In genomic region chr9:89746385-89747116, GRCh38 we compare ENCODE assay signal across 14 cellular contexts.
DNase-seq lines count a peak whose midpoint lies in the region; ATAC-seq, FAIRE-seq and TF ChIP-seq lines count a peak whose summit lies in the region.
"Had no signal": no experiment of that assay in that cellular context is flagged by ENCODE, and none has a peak within 500 bp of the region (broad histone marks: within the 10 kb centered on the region; RNA-seq: fewer than 3 reads in every experiment).

No MANE protein-coding gene starts in this region.

- POLR2A ChIA-PET in K562 (lab: Yijun Ruan, JAX) = interaction anchor here (0.7 kb wide), 1 partner anchor 45 kb away, joined by 3 read pairs; no protein-coding TSS in a partner anchor

- no peak for TF ChIP-seq POLR2A in K562 (conservative IDR thresholded peaks at IDR 0.05)
- no peak for TF ChIP-seq POLR2A in GM12891 (IDR thresholded peaks at IDR 0.05; ENCODE audit: low read depth, low read length)

- intact Hi-C loops in Right ventricle myocardium inferior (cut with DNase I) (no loop called here), cardiac septum (cut with DNase I) (no loop called here), K562 (cut with micrococcal nuclease) (no loop called here)

- H3K9ac ChIP-seq in K562 (ENCODE audit: insufficient read depth in 1 of 2, low read depth in 2 of 2, low read length in 2 of 2) = no peak overlapping the region

- no peak overlapping the region for H3K27ac ChIP-seq in K562 (ENCODE audit: extremely low read depth, low read depth, low read length)

- in situ Hi-C loops in K562 (cut with MboI) = no loop called here

- 14% methylated on average over 14 of the region's 15 CpGs for WGBS in K562 (ENCODE audit: insufficient coverage, low coverage, missing lambda C conversion rate)

- no peak overlapping the region for H2AFZ ChIP-seq in K562 (ENCODE audit: low read depth, low read length)

- no peaks in the 10 kb centered on the region for H3K9me1 ChIP-seq in K562 (ENCODE audit: control insufficient read depth, insufficient read depth, low read length)

- CTCF ChIA-PET in K562 (lab: Yijun Ruan, JAX; ENCODE audit: low intra/inter-chr PET ratio) = no interaction called here

- no peaks in the 10 kb centered on the region for H3K36me3 ChIP-seq in K562 (ENCODE audit: control insufficient read depth, insufficient read depth, low read length)

- no peaks in the 10 kb centered on the region for H3K27me3 ChIP-seq in K562 (ENCODE audit: control insufficient read depth in 2 of 2, insufficient read depth in 2 of 2, low read length in 2 of 2)

- no peaks in the 10 kb centered on the region for H3K4me1 ChIP-seq in K562 (replicated peaks in 1 of 2; ENCODE audit: control insufficient read depth in 2 of 2, insufficient read depth in 2 of 2, low read length in 2 of 2)

- H3K9me3 ChIP-seq in K562 (replicated peaks; ENCODE audit: control insufficient read depth, insufficient read depth, low read depth, low read length) = no peaks in the 10 kb centered on the region

- ATAC-seq in Right ventricle myocardium inferior (peak; percentile 73), K562 (no peak), HG03097 (IDR thresholded peaks at IDR 0.05; ENCODE audit: low FRiP score, unreplicated experiment) (no peak)

- no peak for TF ChIP-seq EP300 in K562 (IDR thresholded peaks at IDR 0.05; ENCODE audit: low read length)

- H3K79me2 ChIP-seq in K562 (ENCODE audit: control insufficient read depth, insufficient read depth, low read length) = no peaks in the 10 kb centered on the region

- no peak overlapping the region for H3K4me2 ChIP-seq in K562 (ENCODE audit: insufficient read depth, low read length)

- no peak for FAIRE-seq in K562 (lab: Jason Lieb, UNC)
- no peak for FAIRE-seq in GM12891 (lab: Jason Lieb, UNC)

- H3K4me3 ChIP-seq in K562 = no peak overlapping the region

- TF ChIP-seq RAD21 in K562 (CRISPR knock-in tag; conservative IDR thresholded peaks at IDR 0.05 in 1 of 2, IDR thresholded peaks at IDR 0.05 in 1 of 2) = no peak

- H4K20me1 ChIP-seq in K562 (replicated peaks; ENCODE audit: control insufficient read depth, insufficient read depth, low read length) = no peaks in the 10 kb centered on the region; the same call in 1 of the 2 replicates

- TF ChIP-seq CTCF in K562 (IDR thresholded peaks at IDR 0.05 in 2 of 3, conservative IDR thresholded peaks at IDR 0.05 in 1 of 3; ENCODE audit: insufficient read depth in 2 of 3, low read depth in 1 of 3, low read length in 3 of 3) = no peak

- DNase-seq in Right ventricle myocardium inferior (ENCODE audit: missing footprints) (peak; percentile 83), cardiac septum (ENCODE audit: low spot score) (no peak), K562 (ENCODE audit: extremely low read depth in 1 of 4, low spot score in 3 of 4) (no peak), left kidney (ENCODE audit: low read depth, low spot score) (peak; percentile 38), medulla oblongata (ENCODE audit: extremely low spot score) (no peak), GM12891 (ENCODE audit: insufficient read length, low spot score) (no peak), inferior parietal cortex (ENCODE audit: extremely low spot score) (no peak)
- DNase-seq: activated CD4-positive, CD25-positive, alpha-beta regulatory T cell treated with anti-CD3 and anti-CD28 coated beads, Interleukin-2, amount 50 U/mL, for 72 hours; activated T-cell treated with anti-CD3 and anti-CD28 coated beads, Interleukin-2, amount 50 U/mL, for 48 hours; DMS79; effector CD8-positive, alpha-beta T cell; NCI-H1436; stimulated activated CD4-positive, alpha-beta T cell treated with anti-CD3 and anti-CD28 coated beads, Interleukin-15, amount 100 ng/mL, for 24 hours had no signal

- BruUV-seq in K562 (replicated peaks; lab: Mats Ljungman, UMichigan) = no TSS peak

TF ChIP-seq in K562, 482 proteins besides CTCF, POLR2A, EP300 and RAD21:
- TF ChIP-seq, protein P1, sequence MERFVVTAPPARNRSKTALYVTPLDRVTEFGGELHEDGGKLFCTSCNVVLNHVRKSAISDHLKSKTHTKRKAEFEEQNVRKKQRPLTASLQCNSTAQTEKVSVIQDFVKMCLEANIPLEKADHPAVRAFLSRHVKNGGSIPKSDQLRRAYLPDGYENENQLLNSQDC (CRISPR knock-in tag; IDR thresholded peaks at IDR 0.05) = no peak
- peak; percentile 16; the same call in 1 of the 2 replicates for TF ChIP-seq ATF3 (IDR thresholded peaks at IDR 0.05)
- TF ChIP-seq ATF3 (CRISPR knock-in tag; conservative IDR thresholded peaks at IDR 0.05) = no peak
- TF ChIP-seq SMARCB1 (IDR thresholded peaks at IDR 0.05; ENCODE audit: insufficient read length, low read depth) = no peak
- no peak for TF ChIP-seq CEBPG (CRISPR knock-in tag; IDR thresholded peaks at IDR 0.05)
- 0 out of 4 replicates have a peak, but pooled peaks of 1 of the 2 experiments have one; percentile 5 for TF ChIP-seq CEBPG (tag; conservative IDR thresholded peaks at IDR 0.05 in 1 of 2, IDR thresholded peaks at IDR 0.05 in 1 of 2)
- no peak for TF ChIP-seq ZNF24 (IDR thresholded peaks at IDR 0.05)
- no peak for TF ChIP-seq CCAR2 (IDR thresholded peaks at IDR 0.05; ENCODE audit: low read depth, low read length)
- TF ChIP-seq, protein P2, sequence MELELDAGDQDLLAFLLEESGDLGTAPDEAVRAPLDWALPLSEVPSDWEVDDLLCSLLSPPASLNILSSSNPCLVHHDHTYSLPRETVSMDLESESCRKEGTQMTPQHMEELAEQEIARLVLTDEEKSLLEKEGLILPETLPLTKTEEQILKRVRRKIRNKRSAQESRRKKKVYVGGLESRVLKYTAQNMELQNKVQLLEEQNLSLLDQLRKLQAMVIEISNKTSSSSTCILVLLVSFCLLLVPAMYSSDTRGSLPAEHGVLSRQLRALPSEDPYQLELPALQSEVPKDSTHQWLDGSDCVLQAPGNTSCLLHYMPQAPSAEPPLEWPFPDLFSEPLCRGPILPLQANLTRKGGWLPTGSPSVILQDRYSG (tag; conservative IDR thresholded peaks at IDR 0.05; ENCODE audit: low read depth) = no peak
- TF ChIP-seq ATF7 (IDR thresholded peaks at IDR 0.05) = no peak
- no peak for TF ChIP-seq SP2 (IDR thresholded peaks at IDR 0.05; ENCODE audit: extremely low read depth, low read depth, low read length, poor library complexity, severe bottlenecking)

TF ChIP-seq in GM12891, 5 proteins besides CTCF, POLR2A, EP300 and RAD21:
- no peak for TF ChIP-seq SPI1 (IDR thresholded peaks at IDR 0.05; ENCODE audit: low read depth, low read length)
- TF ChIP-seq POU2F2 (IDR thresholded peaks at IDR 0.05; ENCODE audit: low read depth, low read length) = no peak
- no peak for TF ChIP-seq POLR2AphosphoS5 (IDR thresholded peaks at IDR 0.05; ENCODE audit: low read depth, low read length)
- TF ChIP-seq PAX5 (IDR thresholded peaks at IDR 0.05; ENCODE audit: insufficient read depth, low read length, severe bottlenecking) = no peak
- no peak for TF ChIP-seq TAF1 (IDR thresholded peaks at IDR 0.05; ENCODE audit: low read depth, low read length)

Comparison
In these comparisons a context has a peak if more than half of its experiments do, and no peak if none do; other contexts are left out.
1. DNase-seq: peak in Right ventricle myocardium inferior (single experiment) and left kidney (single experiment); none in cardiac septum (single experiment), K562 (0 of 4), medulla oblongata (single experiment), GM12891 (single experiment) and inferior parietal cortex (single experiment).